14 cellular contexts compared by ENCODE assay signal in the genomic region with DNA sequence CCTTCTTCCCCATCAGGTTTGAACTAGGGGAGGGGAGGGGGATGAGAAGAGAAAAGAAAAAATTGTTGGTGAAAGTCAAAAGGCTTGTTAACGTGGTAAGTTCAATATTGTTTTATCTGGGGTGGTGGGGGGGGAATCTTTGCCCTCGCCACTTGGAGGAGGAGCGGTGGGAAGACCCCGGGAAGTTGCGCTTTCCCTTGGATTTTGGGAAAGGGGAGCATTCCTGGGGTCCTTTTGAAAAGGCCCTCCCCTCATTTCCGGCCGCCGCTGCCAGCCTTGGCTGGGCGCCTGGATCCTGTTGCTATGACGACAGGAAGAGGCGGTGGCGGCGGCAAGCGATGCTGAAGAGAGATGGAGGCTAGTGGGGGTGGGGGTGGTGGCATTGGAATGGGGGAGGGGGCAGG. TPM values are rescaled to one million over a fixed set of nuclear protein-coding genes. Genes with fewer than 3 reads are reported as not detected.
DNase-seq lines count a peak whose midpoint lies in the region; ATAC-seq and TF ChIP-seq lines count a peak whose summit lies in the region.
"Had no signal": no experiment of that assay in that cellular context is flagged by ENCODE, and none has a peak within 500 bp of the region (broad histone marks: within the 10 kb centered on the region; RNA-seq: fewer than 3 reads in every experiment).

No MANE protein-coding gene starts in this region.

- H3K36me3 ChIP-seq in HUES64 (ENCODE audit: insufficient read depth, low read length), result no peaks in the 10 kb centered on the region
- no peaks in the 10 kb centered on the region for H3K36me3 ChIP-seq in mesendoderm (ENCODE audit: control insufficient read depth, insufficient read depth, low read length)
- no peaks in the 10 kb centered on the region for H3K36me3 ChIP-seq in CD8-positive, alpha-beta T cell (ENCODE audit: insufficient read depth, low read length)

- no peak overlapping the region for H2BK120ac ChIP-seq in mesendoderm (ENCODE audit: low read depth, low read length)

- H3K27ac ChIP-seq in HUES64 (ENCODE audit: low read depth, low read length), result peak overlapping the region; percentile 60
- H3K27ac ChIP-seq in cingulate gyrus (ENCODE audit: low read depth, low read length), result peak overlapping the region; percentile 29
- H3K27ac ChIP-seq in mesendoderm (ENCODE audit: low read depth, low read length), result no peak overlapping the region
- no peak overlapping the region for H3K27ac ChIP-seq in CD8-positive, alpha-beta T cell (ENCODE audit: low read depth, low read length)

- H3K9me3 Mint-ChIP-seq in Calu3 (ENCODE audit: low read depth, unreplicated experiment), result no peaks in the 10 kb centered on the region
- H3K9me3 Mint-ChIP-seq in CD8-positive, alpha-beta T cell, result no peaks in the 10 kb centered on the region
- H3K9me3 Mint-ChIP-seq: activated T-cell treated with anti-CD3 and anti-CD28 coated beads, Interleukin-2, amount 50 U/mL, for 24 hours; stimulated activated naive CD8-positive, alpha-beta T cell treated with anti-CD3 and anti-CD28 coated beads, Interleukin-15, Interleukin-2, amounts not matched to agents 100 ng/mL and 50 ng/mL, for 24 hours had no signal

- H3K4me1 Mint-ChIP-seq in Calu3 (ENCODE audit: low read depth, unreplicated experiment), result peaks cover 23% of the 10 kb centered on the region
- H3K4me1 Mint-ChIP-seq in CD8-positive, alpha-beta T cell (ENCODE audit: low read depth), result peaks cover 4% of the 10 kb centered on the region

- no peak overlapping the region for H3K56ac ChIP-seq in mesendoderm (ENCODE audit: low read length)

- intact Hi-C loops in Calu3 (cut with micrococcal nuclease; ENCODE audit: unreplicated experiment), result no loop called here
- intact Hi-C loops in CD8-positive, alpha-beta T cell (cut with DNase I, micrococcal nuclease), result no loop called here

- no peak overlapping the region for H4K8ac ChIP-seq in mesendoderm (ENCODE audit: low read depth, low read length)

- DNase-seq in Calu3, result peak; percentile 55
- peak; percentile 83 for DNase-seq in mesendoderm
- no peak for DNase-seq in CD8-positive, alpha-beta T cell
- DNase-seq in GM20000 (ENCODE audit: low spot score), result no peak
- DNase-seq: activated T-cell treated with anti-CD3 and anti-CD28 coated beads, Interleukin-2, amount 50 U/mL, for 24 hours; MV-4-11; NCI-H524 treated with DMSO at 0.1 percent for 48 hours had no signal

- CTCF ChIA-PET in Calu3 (lab: Charles Lee), result no interaction called here
- CTCF ChIA-PET in CD8-positive, alpha-beta T cell (lab: Charles Lee), result no interaction called here

- ATAC-seq in HG03280 (IDR thresholded peaks at IDR 0.05; ENCODE audit: unreplicated experiment) (no peak), GM18861 (IDR thresholded peaks at IDR 0.05; ENCODE audit: unreplicated experiment) (no peak)
- no peak for ATAC-seq in CD8-positive, alpha-beta T cell

- H3K27me3 ChIP-seq in HUES64 (ENCODE audit: insufficient read depth, low read length), result peaks cover 34% of the 10 kb centered on the region
- H3K27me3 ChIP-seq in mesendoderm (ENCODE audit: insufficient read depth, low read length, poor library complexity), result no peaks in the 10 kb centered on the region
- H3K27me3 ChIP-seq in CD8-positive, alpha-beta T cell (ENCODE audit: insufficient read depth, low read length), result peaks cover 27% of the 10 kb centered on the region

- peaks cover 82% of the 10 kb centered on the region for H3K27me3 Mint-ChIP-seq in Calu3 (ENCODE audit: unreplicated experiment)
- peaks cover 57% of the 10 kb centered on the region for H3K27me3 Mint-ChIP-seq in CD8-positive, alpha-beta T cell (ENCODE audit: low read depth)

- TF ChIP-seq CTCF in Calu3 (IDR thresholded peaks at IDR 0.05; ENCODE audit: unreplicated experiment) (no peak), GM20000 (IDR thresholded peaks at IDR 0.05; ENCODE audit: extremely low read depth, missing control alignments) (no peak)
- no peak for TF ChIP-seq CTCF in CD8-positive, alpha-beta T cell (IDR thresholded peaks at IDR 0.05)

- H3K79me1 ChIP-seq in mesendoderm (ENCODE audit: low read length), result no peaks in the 10 kb centered on the region

- H3K9me3 ChIP-seq in HUES64 (ENCODE audit: insufficient read depth, low read depth, low read length), result no peaks in the 10 kb centered on the region
- no peaks in the 10 kb centered on the region for H3K9me3 ChIP-seq in CD8-positive, alpha-beta T cell (ENCODE audit: low read length)

- peak overlapping the region; percentile 28 for H3K4me2 ChIP-seq in mesendoderm (ENCODE audit: low read length)

- H3K4me3 Mint-ChIP-seq in Calu3 (ENCODE audit: low read depth, unreplicated experiment), result no peak overlapping the region
- H3K4me3 Mint-ChIP-seq in CD8-positive, alpha-beta T cell, result no peak overlapping the region
- H3K4me3 Mint-ChIP-seq: activated T-cell treated with anti-CD3 and anti-CD28 coated beads, Interleukin-2, amount 50 U/mL, for 24 hours; stimulated activated naive CD8-positive, alpha-beta T cell treated with anti-CD3 and anti-CD28 coated beads, Interleukin-15, Interleukin-2, amounts not matched to agents 100 ng/mL and 50 ng/mL, for 24 hours had no signal

- H3K18ac ChIP-seq in mesendoderm (ENCODE audit: low read length), result no peak overlapping the region

- WGBS in HUES64, result 1% methylated on average over 12 of the region's 14 CpGs
- WGBS in mesendoderm (ENCODE audit: extremely low coverage, insufficient coverage, low lambda C conversion rate), result no CpG with 5 or more reads among the region's 14 CpGs

- no peak overlapping the region for H2BK15ac ChIP-seq in mesendoderm (replicated peaks; ENCODE audit: low read depth)

- H3K4ac ChIP-seq in mesendoderm (ENCODE audit: low read depth, low read length), result no peak overlapping the region

- no peak overlapping the region for H2AK5ac ChIP-seq in mesendoderm (ENCODE audit: low read length)

- POLR2A ChIA-PET in CD8-positive, alpha-beta T cell (lab: Charles Lee), result no interaction called here

- no peaks in the 10 kb centered on the region for H3K79me2 ChIP-seq in mesendoderm (ENCODE audit: control insufficient read depth, insufficient read depth, low read length)

- H3K36me3 Mint-ChIP-seq in Calu3 (ENCODE audit: insufficient read depth, unreplicated experiment), result no peaks in the 10 kb centered on the region
- no peaks in the 10 kb centered on the region for H3K36me3 Mint-ChIP-seq in CD8-positive, alpha-beta T cell

- H3K4me3 ChIP-seq in HUES64 (ENCODE audit: low read length) (peak overlapping the region; percentile 37), mesendoderm (ENCODE audit: low read length) (no peak overlapping the region)
- H3K4me3 ChIP-seq in CD8-positive, alpha-beta T cell (ENCODE audit: low read depth, low read length), result no peak overlapping the region

- H3K4me1 ChIP-seq in HUES64 (ENCODE audit: insufficient read depth, low read length), result peaks cover 20% of the 10 kb centered on the region
- peaks cover 14% of the 10 kb centered on the region for H3K4me1 ChIP-seq in mesendoderm (ENCODE audit: control insufficient read depth, low read depth, low read length)
- H3K4me1 ChIP-seq in CD8-positive, alpha-beta T cell (ENCODE audit: insufficient read depth, low read length), result no peaks in the 10 kb centered on the region

- BruUV-seq in Calu3 (replicated peaks; lab: Mats Ljungman, UMichigan), result no TSS peak

- no peak overlapping the region for H3K27ac Mint-ChIP-seq in Calu3 (ENCODE audit: unreplicated experiment)
- no peak overlapping the region for H3K27ac Mint-ChIP-seq in CD8-positive, alpha-beta T cell
- H3K27ac Mint-ChIP-seq: activated T-cell treated with anti-CD3 and anti-CD28 coated beads, Interleukin-2, amount 50 U/mL, for 24 hours; stimulated activated naive CD8-positive, alpha-beta T cell treated with anti-CD3 and anti-CD28 coated beads, Interleukin-15, Interleukin-2, amounts not matched to agents 100 ng/mL and 50 ng/mL, for 24 hours had no signal

- peak overlapping the region; percentile 48 for H3K9ac ChIP-seq in HUES64 (ENCODE audit: low read depth, low read length)
- H3K9ac ChIP-seq in mesendoderm (ENCODE audit: low read length), result no peak overlapping the region

- no peak overlapping the region for H3K23ac ChIP-seq in mesendoderm (ENCODE audit: low read length)

- H2BK5ac ChIP-seq in mesendoderm (ENCODE audit: low read length), result no peak overlapping the region

- no peak overlapping the region for H4K5ac ChIP-seq in mesendoderm (ENCODE audit: low read length)

RNA-seq across cellular contexts. Expression of gene CACNG8, which starts 4.6 kb away (rescaled TPM):
- 13.4 and 19.0 TPM in 2 replicates for total RNA-seq in Calu3 (2022)
- polyA plus RNA-seq in HUES64 (2013, experiment 1 of 2), result 1.6 TPM
- 2.5 TPM for polyA plus RNA-seq in HUES64 (2013, experiment 2 of 2)
- 0.39 TPM for polyA plus RNA-seq in mesendoderm (2013, experiment 1 of 2)
- 0.42 TPM for polyA plus RNA-seq in mesendoderm (2013, experiment 2 of 2)
- not detected for total RNA-seq in CD8-positive, alpha-beta T cell
- total RNA-seq: T-helper 1 cell treated with Interleukin-12 subunit alpha and Interleukin-12 subunit beta and Interleukin-4 antibody, amounts not matched to agents 30 ng/mL and 1 ng/mL, for 36 hours had no signal

RNA-seq across cellular contexts. Expression of gene CACNG6, which starts 33.3 kb away (rescaled TPM):
- 137 and 144 TPM in 2 replicates for total RNA-seq in Calu3 (2022)
- 0.85 TPM for polyA plus RNA-seq in HUES64 (2013, experiment 1 of 2)
- polyA plus RNA-seq in HUES64 (2013, experiment 2 of 2), result 1.6 TPM
- 0.20 TPM for polyA plus RNA-seq in mesendoderm (2013, experiment 1 of 2)
- 0.20 TPM for polyA plus RNA-seq in mesendoderm (2013, experiment 2 of 2)
- not detected for total RNA-seq in CD8-positive, alpha-beta T cell
- total RNA-seq: T-helper 1 cell treated with Interleukin-12 subunit alpha and Interleukin-12 subunit beta and Interleukin-4 antibody, amounts not matched to agents 30 ng/mL and 1 ng/mL, for 36 hours had no signal

RNA-seq across cellular contexts. Expression of gene CACNG7, which starts 49.1 kb away (rescaled TPM):
- total RNA-seq in Calu3 (2022), result not detected in 2 replicates
- polyA plus RNA-seq in HUES64 (2013, experiment 1 of 2), result 19.4 TPM
- polyA plus RNA-seq in HUES64 (2013, experiment 2 of 2), result 38.6 TPM
- polyA plus RNA-seq in mesendoderm (2013, experiment 1 of 2), result 5.9 TPM
- polyA plus RNA-seq in mesendoderm (2013, experiment 2 of 2), result 5.7 TPM
- not detected for total RNA-seq in CD8-positive, alpha-beta T cell
- total RNA-seq: myocyte; T-helper 1 cell treated with Interleukin-12 subunit alpha and Interleukin-12 subunit beta and Interleukin-4 antibody, amounts not matched to agents 30 ng/mL and 1 ng/mL, for 36 hours had no signal

Comparison
In these comparisons a context has a peak if more than half of its experiments do, and no peak if none do; other contexts are left out.
1. DNase-seq: peak in Calu3 (single experiment) and mesendoderm (single experiment); none in CD8-positive, alpha-beta T cell (0 of 7) and GM20000 (single experiment).
2. H3K27ac ChIP-seq: peak in HUES64 (single experiment) and cingulate gyrus (single experiment); none in mesendoderm (single experiment) and CD8-positive, alpha-beta T cell (single experiment).
3. RNA of gene CACNG8, which starts 4.6 kb away (total RNA-seq): 13.4 to 19.0 TPM in Calu3; not detected in CD8-positive, alpha-beta T cell; every median in the first group is over 10 times any median in the second.
4. RNA of gene CACNG6, which starts 33.3 kb away (total RNA-seq): 137 to 144 TPM in Calu3; not detected in CD8-positive, alpha-beta T cell; every median in the first group is over 100 times any median in the second.